26 cellular contexts compared by ENCODE assay signal in the genomic region with DNA sequence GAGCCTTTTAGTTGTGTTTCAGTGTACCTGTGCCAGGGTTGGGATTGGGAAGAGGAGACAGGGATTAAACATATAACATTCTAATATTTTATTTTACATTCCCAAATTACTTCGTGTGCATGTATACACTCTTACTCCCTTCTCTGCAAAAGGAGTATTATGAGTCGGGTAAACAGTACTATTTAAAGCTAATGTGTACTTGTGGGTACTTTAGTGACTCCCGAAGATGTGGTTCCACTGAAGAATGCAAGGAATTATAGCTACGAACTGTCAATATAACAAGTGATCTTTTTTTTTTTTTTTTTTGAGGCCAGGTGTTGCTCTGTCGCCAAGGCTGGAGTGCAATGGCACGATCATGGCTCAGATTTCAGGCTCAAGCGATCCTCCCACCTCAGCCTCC.
"Had no signal": no experiment of that assay in that cellular context is flagged by ENCODE, and none has a peak within 500 bp of the region (broad histone marks: within the 10 kb centered on the region; RNA-seq: fewer than 3 reads in every experiment).

No MANE protein-coding gene starts in this region.

- H3K27me3 ChIP-seq: colonic mucosa, dorsolateral prefrontal cortex, esophagus muscularis mucosa, esophagus squamous epithelium, foreskin keratinocyte, gastrocnemius medialis, gastroesophageal sphincter, heart left ventricle, heart right ventricle had no signal

- H3K9me3 ChIP-seq: colonic mucosa, esophagus muscularis mucosa, esophagus squamous epithelium, gastrocnemius medialis, gastroesophageal sphincter, heart left ventricle, heart right ventricle had no signal

- H3K4me1 ChIP-seq: colonic mucosa, esophagus muscularis mucosa, esophagus squamous epithelium, foreskin keratinocyte, gastrocnemius medialis, gastroesophageal sphincter had no signal

- FAIRE-seq: colon, endometrium, frontal cortex had no signal

- H3K36me3 ChIP-seq: colonic mucosa, esophagus muscularis mucosa, esophagus squamous epithelium, gastrocnemius medialis, gastroesophageal sphincter, heart left ventricle, heart right ventricle had no signal

- ATAC-seq: effector memory CD8-positive, alpha-beta T cell; esophagus mucosa; foreskin keratinocyte; gastrocnemius medialis; gastroesophageal sphincter; heart left ventricle; heart right ventricle had no signal

- H3K27ac ChIP-seq: colonic mucosa, coronary artery, dorsolateral prefrontal cortex, epithelial cell of prostate, esophagus muscularis mucosa, esophagus squamous epithelium, foreskin keratinocyte, gastrocnemius medialis, gastroesophageal sphincter, heart left ventricle, heart right ventricle had no signal

- DNase-seq: colonic mucosa; cortex of kidney; dermis blood vessel endothelial cell; dorsolateral prefrontal cortex; effector CD8-positive, alpha-beta T cell; effector memory CD4-positive, alpha-beta T cell; effector memory CD8-positive, alpha-beta T cell; endodermal cell; erythroblast; esophagus squamous epithelium; foreskin fibroblast; foreskin keratinocyte; foreskin melanocyte; gastrocnemius medialis; glutamatergic neuron; head of caudate nucleus; heart left ventricle; heart right ventricle had no signal

- H3K4me3 ChIP-seq: colonic mucosa, coronary artery, dorsolateral prefrontal cortex, esophagus muscularis mucosa, esophagus squamous epithelium, gastrocnemius medialis, gastroesophageal sphincter, heart left ventricle, heart right ventricle had no signal
